In the genomic region with DNA sequence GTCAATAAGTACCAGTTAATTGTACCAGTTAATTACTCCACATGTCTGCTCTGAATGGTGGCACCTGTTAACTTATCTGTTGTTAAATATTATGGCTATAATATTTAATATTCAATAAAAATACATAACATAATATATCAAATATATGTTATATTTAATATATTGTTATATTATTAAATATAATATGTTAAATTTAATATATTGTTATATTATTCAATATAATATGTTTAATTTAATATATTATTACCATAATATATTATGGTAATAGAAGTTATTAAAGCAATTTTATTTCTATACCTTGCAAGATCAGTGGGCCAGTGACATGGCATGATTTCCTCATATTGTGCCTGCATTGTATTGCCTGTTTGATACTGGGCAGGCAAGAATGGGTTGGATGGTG, we compare ENCODE assay signal across 19 cellular contexts.
A peak's percentile ranks its signal among the peaks of the same experiment; 100 is the strongest.
DNase-seq lines count a peak whose midpoint lies in the region; ATAC-seq, FAIRE-seq and TF ChIP-seq lines count a peak whose summit lies in the region.
"Had no signal": no experiment of that assay in that cellular context is flagged by ENCODE, and none has a peak within 500 bp of the region (broad histone marks: within the 10 kb centered on the region; RNA-seq: fewer than 3 reads in every experiment).

No MANE protein-coding gene starts in this region.

- no peak for TF ChIP-seq CTCF in WTC11 (IDR thresholded peaks at IDR 0.05)
- TF ChIP-seq CTCF in CD4-positive, alpha-beta T cell (IDR thresholded peaks at IDR 0.05) = no peak
- no peak for TF ChIP-seq CTCF in GM13977 (IDR thresholded peaks at IDR 0.05; ENCODE audit: extremely low read depth, insufficient read depth, missing control alignments)

- H3K27ac ChIP-seq in CD4-positive, alpha-beta T cell (ENCODE audit: low read depth, low read length) = no peak overlapping the region
- H3K27ac ChIP-seq: BLaER1, C4-2B had no signal

- H3K27me3 ChIP-seq in CD4-positive, alpha-beta T cell (ENCODE audit: control insufficient read depth, insufficient read depth, low read length) = peaks cover 3% of the 10 kb centered on the region
- H3K27me3 ChIP-seq: BLaER1 had no signal

- DNase-seq in WTC11 (ENCODE audit: low spot score) (no peak), frontal cortex (ENCODE audit: low spot score in 2 of 2) (no peak), GM13977 (ENCODE audit: low spot score) (no peak), mucosa of gallbladder (ENCODE audit: low spot score) (no peak)
- no peak for DNase-seq in CD4-positive, alpha-beta T cell
- DNase-seq: CD4-positive, CD25-positive, alpha-beta regulatory T cell; CD8-positive, alpha-beta memory T cell; DMS 273 treated with DMSO at 0.1 percent for 48 hours; DMS79 treated with DMSO at 0.1 percent for 48 hours; H9 had no signal

- no peaks in the 10 kb centered on the region for H3K9me3 ChIP-seq in CD4-positive, alpha-beta T cell (ENCODE audit: control insufficient read depth, low read length)
- H3K9me3 ChIP-seq: BLaER1 had no signal

- no peak overlapping the region for H3K4me3 Mint-ChIP-seq in WTC11
- H3K4me3 Mint-ChIP-seq in CD4-positive, alpha-beta T cell = no peak overlapping the region
- H3K4me3 Mint-ChIP-seq: B cell; CD4-positive, CD25-positive, alpha-beta regulatory T cell; CD8-positive, alpha-beta memory T cell; GM23338; H9 had no signal

- no peaks in the 10 kb centered on the region for H3K27me3 Mint-ChIP-seq in WTC11 (ENCODE audit: low read depth)
- H3K27me3 Mint-ChIP-seq in CD4-positive, alpha-beta T cell = peaks cover 40% of the 10 kb centered on the region

- POLR2A ChIA-PET in WTC11 (lab: Charles Lee) = no interaction called here
- POLR2A ChIA-PET in CD4-positive, alpha-beta T cell (lab: Charles Lee) = no interaction called here

- no peak for ATAC-seq in WTC11
- no peak for ATAC-seq in GM19023 (IDR thresholded peaks at IDR 0.05; ENCODE audit: unreplicated experiment)
- ATAC-seq in CD4-positive, alpha-beta T cell (ENCODE audit: poor library complexity) = no peak
- ATAC-seq: GM23338, HCT116 had no signal

- H3K27ac Mint-ChIP-seq in WTC11 = no peak overlapping the region
- H3K27ac Mint-ChIP-seq in CD4-positive, alpha-beta T cell = no peak overlapping the region
- H3K27ac Mint-ChIP-seq: B cell; CD4-positive, CD25-positive, alpha-beta regulatory T cell; GM23338; H9 had no signal

- intact Hi-C loops in CD4-positive, alpha-beta T cell (cut with DNase I, micrococcal nuclease) = no loop called here

- H3K36me3 Mint-ChIP-seq in WTC11 = no peaks in the 10 kb centered on the region
- no peaks in the 10 kb centered on the region for H3K36me3 Mint-ChIP-seq in CD4-positive, alpha-beta T cell (ENCODE audit: low read depth)
- H3K36me3 Mint-ChIP-seq: CD4-positive, CD25-positive, alpha-beta regulatory T cell; CD8-positive, alpha-beta memory T cell had no signal

- in situ Hi-C loops in GM13977 (cut with MboI; ENCODE audit: low pct_unique_long_range_greater_than_20kb, low sequenced_read_pairs, unreplicated experiment) = no loop called here

- H3K4me1 Mint-ChIP-seq in WTC11 = peaks cover 26% of the 10 kb centered on the region
- H3K4me1 Mint-ChIP-seq in CD4-positive, alpha-beta T cell (ENCODE audit: low read depth) = no peaks in the 10 kb centered on the region
- H3K4me1 Mint-ChIP-seq: B cell; CD4-positive, CD25-positive, alpha-beta regulatory T cell; CD8-positive, alpha-beta memory T cell had no signal

- FAIRE-seq in G401.6 (lab: Jason Lieb, UNC) = peak; percentile 94
- FAIRE-seq in frontal cortex (lab: Jason Lieb, UNC) = peak; percentile 96
- FAIRE-seq: D721Med, GM12892 had no signal

- CTCF ChIA-PET in WTC11 (lab: Charles Lee) = no interaction called here
- CTCF ChIA-PET in CD4-positive, alpha-beta T cell (lab: Charles Lee) = no interaction called here

- no peaks in the 10 kb centered on the region for H3K9me3 Mint-ChIP-seq in WTC11
- H3K9me3 Mint-ChIP-seq in CD4-positive, alpha-beta T cell = no peaks in the 10 kb centered on the region
- H3K9me3 Mint-ChIP-seq: CD4-positive, CD25-positive, alpha-beta regulatory T cell; CD8-positive, alpha-beta memory T cell; GM23338; H9 had no signal

TF ChIP-seq in WTC11, 78 proteins besides CTCF, POLR2A, EP300 and RAD21:
- TF ChIP-seq PRRX2 (CRISPR knock-in tag; IDR thresholded peaks at IDR 0.05) (no peak), HMGA2 (CRISPR knock-in tag; IDR thresholded peaks at IDR 0.05) (peak; percentile 98)
- TF ChIP-seq, protein P1, sequence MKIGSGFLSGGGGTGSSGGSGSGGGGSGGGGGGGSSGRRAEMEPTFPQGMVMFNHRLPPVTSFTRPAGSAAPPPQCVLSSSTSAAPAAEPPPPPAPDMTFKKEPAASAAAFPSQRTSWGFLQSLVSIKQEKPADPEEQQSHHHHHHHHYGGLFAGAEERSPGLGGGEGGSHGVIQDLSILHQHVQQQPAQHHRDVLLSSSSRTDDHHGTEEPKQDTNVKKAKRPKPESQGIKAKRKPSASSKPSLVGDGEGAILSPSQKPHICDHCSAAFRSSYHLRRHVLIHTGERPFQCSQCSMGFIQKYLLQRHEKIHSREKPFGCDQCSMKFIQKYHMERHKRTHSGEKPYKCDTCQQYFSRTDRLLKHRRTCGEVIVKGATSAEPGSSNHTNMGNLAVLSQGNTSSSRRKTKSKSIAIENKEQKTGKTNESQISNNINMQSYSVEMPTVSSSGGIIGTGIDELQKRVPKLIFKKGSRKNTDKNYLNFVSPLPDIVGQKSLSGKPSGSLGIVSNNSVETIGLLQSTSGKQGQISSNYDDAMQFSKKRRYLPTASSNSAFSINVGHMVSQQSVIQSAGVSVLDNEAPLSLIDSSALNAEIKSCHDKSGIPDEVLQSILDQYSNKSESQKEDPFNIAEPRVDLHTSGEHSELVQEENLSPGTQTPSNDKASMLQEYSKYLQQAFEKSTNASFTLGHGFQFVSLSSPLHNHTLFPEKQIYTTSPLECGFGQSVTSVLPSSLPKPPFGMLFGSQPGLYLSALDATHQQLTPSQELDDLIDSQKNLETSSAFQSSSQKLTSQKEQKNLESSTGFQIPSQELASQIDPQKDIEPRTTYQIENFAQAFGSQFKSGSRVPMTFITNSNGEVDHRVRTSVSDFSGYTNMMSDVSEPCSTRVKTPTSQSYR (CRISPR knock-in tag; IDR thresholded peaks at IDR 0.05) = no peak
